ENCODE assay signal across 11 cellular contexts in genomic region chr2:1910562-1911256, GRCh38.
DNase-seq lines count a peak whose midpoint lies in the region; ATAC-seq and TF ChIP-seq lines count a peak whose summit lies in the region.
"Had no signal": no experiment of that assay in that cellular context is flagged by ENCODE, and none has a peak within 500 bp of the region (broad histone marks: within the 10 kb centered on the region; RNA-seq: fewer than 3 reads in every experiment).

No MANE protein-coding gene starts in this region.

- no peaks in the 10 kb centered on the region for H3K9me3 ChIP-seq in trophoblast cell (ENCODE audit: insufficient read depth, low read depth, low read length)

- H3K23ac ChIP-seq in trophoblast cell (ENCODE audit: low read length) = no peak overlapping the region

- H3K79me1 ChIP-seq in trophoblast cell (ENCODE audit: low read length) = no peaks in the 10 kb centered on the region

- H3K27me3 Mint-ChIP-seq in activated CD8-positive, alpha-beta T cell treated with anti-CD3 and anti-CD28 coated beads, Interleukin-2, amount 10 ng/mL, durations not matched to agents 7 days and 5 days (ENCODE audit: low read depth) = no peaks in the 10 kb centered on the region

- H3K4ac ChIP-seq in trophoblast cell (ENCODE audit: low read depth, low read length) = no peak overlapping the region

- no peak for ATAC-seq in HG02571 (IDR thresholded peaks at IDR 0.05; ENCODE audit: unreplicated experiment)
- ATAC-seq in activated CD8-positive, alpha-beta T cell treated with anti-CD3 and anti-CD28 coated beads, Interleukin-2, amount 10 ng/mL, durations not matched to agents 7 days and 5 days = no peak

- H3K4me3 Mint-ChIP-seq in activated CD8-positive, alpha-beta T cell treated with anti-CD3 and anti-CD28 coated beads, Interleukin-2, amount 10 ng/mL, durations not matched to agents 7 days and 5 days = no peak overlapping the region

- DNase-seq in DMS79 treated with DMSO at 0.1 percent for 48 hours (lab: John Stamatoyannopoulos, UW) (peak; percentile 24), DMS79 (lab: John Stamatoyannopoulos, UW) (no peak), NCI-H1694 (lab: John Stamatoyannopoulos, UW) (peak; percentile 87), epithelial cell of proximal tubule (ENCODE audit: low read depth) (no peak), trophoblast cell (no peak), amniotic stem cell (lab: John Stamatoyannopoulos, UW) (no peak)
- no peak for DNase-seq in activated CD8-positive, alpha-beta T cell treated with anti-CD3 and anti-CD28 coated beads, Interleukin-2, amount 10 ng/mL, durations not matched to agents 7 days and 5 days
- DNase-seq: 8988T; effector memory CD4-positive, alpha-beta T cell; stimulated activated CD8-positive, alpha-beta memory T cell treated with anti-CD3 and anti-CD28 coated beads, Interleukin-4, amount 100 ng/mL, for 48 hours had no signal

- no peak overlapping the region for H3K4me2 ChIP-seq in trophoblast cell (ENCODE audit: low read length)

- H3K36me3 Mint-ChIP-seq in activated CD8-positive, alpha-beta T cell treated with anti-CD3 and anti-CD28 coated beads, Interleukin-2, amount 10 ng/mL, durations not matched to agents 7 days and 5 days (ENCODE audit: low read depth) = no peaks in the 10 kb centered on the region

- H2BK12ac ChIP-seq in trophoblast cell (ENCODE audit: low read length) = no peak overlapping the region

- CTCF ChIA-PET in activated CD8-positive, alpha-beta T cell treated with anti-CD3 and anti-CD28 coated beads, Interleukin-2, amount 10 ng/mL, durations not matched to agents 7 days and 5 days (lab: Charles Lee) = interaction anchor here (1.5 kb wide), 1 partner anchor 22 kb away, joined by 3 read pairs; no protein-coding TSS in a partner anchor

- H3K14ac ChIP-seq in trophoblast cell (ENCODE audit: low read length) = no peak overlapping the region

- H4K91ac ChIP-seq in trophoblast cell (ENCODE audit: low read depth, low read length) = no peak overlapping the region

- H3K4me1 ChIP-seq in trophoblast cell (ENCODE audit: control insufficient read depth in 1 of 2, insufficient read depth in 2 of 2, low read length in 2 of 2) = no peaks in the 10 kb centered on the region

- no peak overlapping the region for H2BK120ac ChIP-seq in trophoblast cell (ENCODE audit: insufficient read depth, low read length, poor library complexity)

- TF ChIP-seq CTCF in epithelial cell of proximal tubule (conservative IDR thresholded peaks at IDR 0.05; ENCODE audit: low read depth, low read length) = peak; percentile 35

- no peak overlapping the region for H4K12ac ChIP-seq in trophoblast cell (ENCODE audit: low read depth, low read length)

- no peak overlapping the region for H3K27ac Mint-ChIP-seq in activated CD8-positive, alpha-beta T cell treated with anti-CD3 and anti-CD28 coated beads, Interleukin-2, amount 10 ng/mL, durations not matched to agents 7 days and 5 days

- no peak overlapping the region for H4K8ac ChIP-seq in trophoblast cell (ENCODE audit: low read depth, low read length)

- no peak overlapping the region for H2BK5ac ChIP-seq in trophoblast cell (ENCODE audit: low read depth, low read length, poor library complexity)

- POLR2A ChIA-PET in activated CD8-positive, alpha-beta T cell treated with anti-CD3 and anti-CD28 coated beads, Interleukin-2, amount 10 ng/mL, durations not matched to agents 7 days and 5 days (lab: Charles Lee) = no interaction called here

- no peak overlapping the region for H3K4me3 ChIP-seq in epithelial cell of proximal tubule (ENCODE audit: low read depth, low read length)
- H3K4me3 ChIP-seq in trophoblast cell (ENCODE audit: low read depth, low read length) = no peak overlapping the region

- H2AK5ac ChIP-seq in trophoblast cell (ENCODE audit: low read length) = no peak overlapping the region

- peak overlapping the region; percentile 65 for H3K9ac ChIP-seq in trophoblast cell (ENCODE audit: low read length)

- no peaks in the 10 kb centered on the region for H3K36me3 ChIP-seq in trophoblast cell (ENCODE audit: control insufficient read depth in 1 of 2, insufficient read depth in 2 of 2, low read length in 2 of 2)

- peaks cover 1% of the 10 kb centered on the region for H3K79me2 ChIP-seq in trophoblast cell (ENCODE audit: control insufficient read depth, insufficient read depth, low read length, poor library complexity)

- no peaks in the 10 kb centered on the region for H3K27me3 ChIP-seq in trophoblast cell (ENCODE audit: insufficient read depth, low read length)

- H3K4me1 Mint-ChIP-seq in activated CD8-positive, alpha-beta T cell treated with anti-CD3 and anti-CD28 coated beads, Interleukin-2, amount 10 ng/mL, durations not matched to agents 7 days and 5 days (ENCODE audit: low read depth) = no peaks in the 10 kb centered on the region

- H3K27ac ChIP-seq in trophoblast cell (ENCODE audit: low read depth, low read length) = no peak overlapping the region

- H3K18ac ChIP-seq in trophoblast cell (ENCODE audit: low read length) = no peak overlapping the region

- no CpG with 5 or more reads among the region's 14 CpGs for WGBS in trophoblast cell (ENCODE audit: extremely low coverage, insufficient coverage, insufficient read length)

- H3K9me3 Mint-ChIP-seq in activated CD8-positive, alpha-beta T cell treated with anti-CD3 and anti-CD28 coated beads, Interleukin-2, amount 10 ng/mL, durations not matched to agents 7 days and 5 days (ENCODE audit: insufficient read depth) = no peaks in the 10 kb centered on the region

- no peak overlapping the region for H2AFZ ChIP-seq in trophoblast cell (ENCODE audit: insufficient read depth, low read length, poor library complexity)

Comparison
In these comparisons a context has a peak if more than half of its experiments do, and no peak if none do; other contexts are left out.
1. DNase-seq: peak in DMS79 treated with DMSO at 0.1 percent for 48 hours (single experiment) and NCI-H1694 (single experiment); none in DMS79 (single experiment), epithelial cell of proximal tubule (single experiment), trophoblast cell (0 of 2), amniotic stem cell (single experiment) and activated CD8-positive, alpha-beta T cell treated with anti-CD3 and anti-CD28 coated beads, Interleukin-2, amount 10 ng/mL, durations not matched to agents 7 days and 5 days (single experiment).